1 cellular context compared by ENCODE assay signal in the genomic region with DNA sequence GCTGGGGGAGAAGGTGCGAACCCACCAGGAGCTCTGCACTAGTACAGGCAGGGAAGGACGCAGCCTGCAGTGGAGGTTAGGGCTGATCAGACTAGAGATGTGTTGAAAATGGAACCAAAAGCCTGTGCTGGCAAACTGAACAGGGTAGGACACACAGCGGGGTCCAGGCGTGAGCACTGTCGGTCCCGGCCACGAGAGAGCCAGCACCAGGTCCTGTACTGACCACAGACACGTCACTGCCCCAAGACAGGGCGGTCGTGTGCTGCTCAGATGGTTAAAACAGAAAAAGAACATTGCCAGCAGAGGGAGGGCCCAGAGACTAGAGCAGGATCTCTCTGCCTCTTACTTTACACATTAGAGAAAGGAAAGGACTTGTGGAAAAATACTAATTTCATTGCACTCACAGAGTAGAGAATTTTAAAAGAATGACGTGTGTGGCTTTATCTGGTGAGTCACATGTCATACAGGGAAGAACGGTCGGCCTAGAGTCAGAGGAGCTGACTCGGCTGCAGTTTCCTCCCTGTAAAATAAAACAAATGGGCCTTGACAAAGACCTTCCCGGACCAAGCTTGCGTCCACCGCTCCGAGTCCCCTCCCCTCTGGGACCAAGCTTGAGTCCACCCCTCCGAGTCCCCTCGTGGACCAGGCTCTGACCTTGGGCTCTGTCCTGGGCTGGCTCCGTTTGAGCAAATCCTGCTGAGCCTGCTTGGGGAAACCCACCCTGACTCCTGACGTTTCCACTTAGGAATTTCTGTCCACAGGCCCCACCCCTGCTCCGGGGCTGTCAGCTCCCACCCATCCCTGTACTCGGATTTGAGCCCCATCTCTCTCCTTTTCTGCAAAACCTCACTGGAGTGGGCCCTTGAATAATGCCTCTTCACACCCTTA.
TF ChIP-seq lines count a peak whose summit lies in the region.

No MANE protein-coding gene starts in this region.

TF ChIP-seq in HepG2, 621 proteins besides CTCF, POLR2A, EP300 and RAD21 (continued from another document and continues in another):
- TF ChIP-seq, protein P1, sequence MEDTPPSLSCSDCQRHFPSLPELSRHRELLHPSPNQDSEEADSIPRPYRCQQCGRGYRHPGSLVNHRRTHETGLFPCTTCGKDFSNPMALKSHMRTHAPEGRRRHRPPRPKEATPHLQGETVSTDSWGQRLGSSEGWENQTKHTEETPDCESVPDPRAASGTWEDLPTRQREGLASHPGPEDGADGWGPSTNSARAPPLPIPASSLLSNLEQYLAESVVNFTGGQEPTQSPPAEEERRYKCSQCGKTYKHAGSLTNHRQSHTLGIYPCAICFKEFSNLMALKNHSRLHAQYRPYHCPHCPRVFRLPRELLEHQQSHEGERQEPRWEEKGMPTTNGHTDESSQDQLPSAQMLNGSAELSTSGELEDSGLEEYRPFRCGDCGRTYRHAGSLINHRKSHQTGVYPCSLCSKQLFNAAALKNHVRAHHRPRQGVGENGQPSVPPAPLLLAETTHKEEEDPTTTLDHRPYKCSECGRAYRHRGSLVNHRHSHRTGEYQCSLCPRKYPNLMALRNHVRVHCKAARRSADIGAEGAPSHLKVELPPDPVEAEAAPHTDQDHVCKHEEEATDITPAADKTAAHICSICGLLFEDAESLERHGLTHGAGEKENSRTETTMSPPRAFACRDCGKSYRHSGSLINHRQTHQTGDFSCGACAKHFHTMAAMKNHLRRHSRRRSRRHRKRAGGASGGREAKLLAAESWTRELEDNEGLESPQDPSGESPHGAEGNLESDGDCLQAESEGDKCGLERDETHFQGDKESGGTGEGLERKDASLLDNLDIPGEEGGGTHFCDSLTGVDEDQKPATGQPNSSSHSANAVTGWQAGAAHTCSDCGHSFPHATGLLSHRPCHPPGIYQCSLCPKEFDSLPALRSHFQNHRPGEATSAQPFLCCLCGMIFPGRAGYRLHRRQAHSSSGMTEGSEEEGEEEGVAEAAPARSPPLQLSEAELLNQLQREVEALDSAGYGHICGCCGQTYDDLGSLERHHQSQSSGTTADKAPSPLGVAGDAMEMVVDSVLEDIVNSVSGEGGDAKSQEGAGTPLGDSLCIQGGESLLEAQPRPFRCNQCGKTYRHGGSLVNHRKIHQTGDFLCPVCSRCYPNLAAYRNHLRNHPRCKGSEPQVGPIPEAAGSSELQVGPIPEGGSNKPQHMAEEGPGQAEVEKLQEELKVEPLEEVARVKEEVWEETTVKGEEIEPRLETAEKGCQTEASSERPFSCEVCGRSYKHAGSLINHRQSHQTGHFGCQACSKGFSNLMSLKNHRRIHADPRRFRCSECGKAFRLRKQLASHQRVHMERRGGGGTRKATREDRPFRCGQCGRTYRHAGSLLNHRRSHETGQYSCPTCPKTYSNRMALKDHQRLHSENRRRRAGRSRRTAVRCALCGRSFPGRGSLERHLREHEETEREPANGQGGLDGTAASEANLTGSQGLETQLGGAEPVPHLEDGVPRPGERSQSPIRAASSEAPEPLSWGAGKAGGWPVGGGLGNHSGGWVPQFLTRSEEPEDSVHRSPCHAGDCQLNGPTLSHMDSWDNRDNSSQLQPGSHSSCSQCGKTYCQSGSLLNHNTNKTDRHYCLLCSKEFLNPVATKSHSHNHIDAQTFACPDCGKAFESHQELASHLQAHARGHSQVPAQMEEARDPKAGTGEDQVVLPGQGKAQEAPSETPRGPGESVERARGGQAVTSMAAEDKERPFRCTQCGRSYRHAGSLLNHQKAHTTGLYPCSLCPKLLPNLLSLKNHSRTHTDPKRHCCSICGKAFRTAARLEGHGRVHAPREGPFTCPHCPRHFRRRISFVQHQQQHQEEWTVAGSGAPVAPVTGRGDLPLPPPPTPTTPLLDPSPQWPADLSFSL (CRISPR knock-in tag; IDR thresholded peaks at IDR 0.05), result no peak
- TF ChIP-seq, protein P2, sequence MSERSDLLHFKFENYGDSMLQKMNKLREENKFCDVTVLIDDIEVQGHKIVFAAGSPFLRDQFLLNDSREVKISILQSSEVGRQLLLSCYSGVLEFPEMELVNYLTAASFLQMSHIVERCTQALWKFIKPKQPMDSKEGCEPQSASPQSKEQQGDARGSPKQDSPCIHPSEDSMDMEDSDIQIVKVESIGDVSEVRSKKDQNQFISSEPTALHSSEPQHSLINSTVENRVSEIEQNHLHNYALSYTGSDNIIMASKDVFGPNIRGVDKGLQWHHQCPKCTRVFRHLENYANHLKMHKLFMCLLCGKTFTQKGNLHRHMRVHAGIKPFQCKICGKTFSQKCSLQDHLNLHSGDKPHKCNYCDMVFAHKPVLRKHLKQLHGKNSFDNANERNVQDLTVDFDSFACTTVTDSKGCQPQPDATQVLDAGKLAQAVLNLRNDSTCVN (CRISPR knock-in tag; IDR thresholded peaks at IDR 0.05; ENCODE audit: borderline replicate concordance), result no peak
- TF ChIP-seq ZNF33B (CRISPR knock-in tag; IDR thresholded peaks at IDR 0.05), result no peak; the same call in 1 of the 2 replicates
- peak; percentile 88 for TF ChIP-seq POLR2G (IDR thresholded peaks at IDR 0.05; ENCODE audit: low read depth, low read length)
- peak; percentile 98; the same call in 1 of the 2 replicates for TF ChIP-seq ZNF552 (CRISPR knock-in tag; IDR thresholded peaks at IDR 0.05; ENCODE audit: borderline replicate concordance)
- TF ChIP-seq ARNTL (CRISPR knock-in tag; IDR thresholded peaks at IDR 0.05), result no peak; the same call in 1 of the 2 replicates
- no peak for TF ChIP-seq GATAD1 (CRISPR knock-in tag; IDR thresholded peaks at IDR 0.05)
- TF ChIP-seq ZNF724P (CRISPR knock-in tag; IDR thresholded peaks at IDR 0.05; ENCODE audit: borderline replicate concordance), result no peak
- no peak for TF ChIP-seq TOE1 (CRISPR knock-in tag; IDR thresholded peaks at IDR 0.05)
- TF ChIP-seq, protein P3, sequence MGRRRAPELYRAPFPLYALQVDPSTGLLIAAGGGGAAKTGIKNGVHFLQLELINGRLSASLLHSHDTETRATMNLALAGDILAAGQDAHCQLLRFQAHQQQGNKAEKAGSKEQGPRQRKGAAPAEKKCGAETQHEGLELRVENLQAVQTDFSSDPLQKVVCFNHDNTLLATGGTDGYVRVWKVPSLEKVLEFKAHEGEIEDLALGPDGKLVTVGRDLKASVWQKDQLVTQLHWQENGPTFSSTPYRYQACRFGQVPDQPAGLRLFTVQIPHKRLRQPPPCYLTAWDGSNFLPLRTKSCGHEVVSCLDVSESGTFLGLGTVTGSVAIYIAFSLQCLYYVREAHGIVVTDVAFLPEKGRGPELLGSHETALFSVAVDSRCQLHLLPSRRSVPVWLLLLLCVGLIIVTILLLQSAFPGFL (CRISPR knock-in tag; IDR thresholded peaks at IDR 0.05), result no peak
- TF ChIP-seq, protein P4, sequence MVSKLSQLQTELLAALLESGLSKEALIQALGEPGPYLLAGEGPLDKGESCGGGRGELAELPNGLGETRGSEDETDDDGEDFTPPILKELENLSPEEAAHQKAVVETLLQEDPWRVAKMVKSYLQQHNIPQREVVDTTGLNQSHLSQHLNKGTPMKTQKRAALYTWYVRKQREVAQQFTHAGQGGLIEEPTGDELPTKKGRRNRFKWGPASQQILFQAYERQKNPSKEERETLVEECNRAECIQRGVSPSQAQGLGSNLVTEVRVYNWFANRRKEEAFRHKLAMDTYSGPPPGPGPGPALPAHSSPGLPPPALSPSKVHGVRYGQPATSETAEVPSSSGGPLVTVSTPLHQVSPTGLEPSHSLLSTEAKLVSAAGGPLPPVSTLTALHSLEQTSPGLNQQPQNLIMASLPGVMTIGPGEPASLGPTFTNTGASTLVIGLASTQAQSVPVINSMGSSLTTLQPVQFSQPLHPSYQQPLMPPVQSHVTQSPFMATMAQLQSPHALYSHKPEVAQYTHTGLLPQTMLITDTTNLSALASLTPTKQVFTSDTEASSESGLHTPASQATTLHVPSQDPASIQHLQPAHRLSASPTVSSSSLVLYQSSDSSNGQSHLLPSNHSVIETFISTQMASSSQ (IDR thresholded peaks at IDR 0.05; ENCODE audit: low read depth), result no peak
- TF ChIP-seq, protein P4 (CRISPR knock-in tag; IDR thresholded peaks at IDR 0.05; ENCODE audit: borderline replicate concordance), result no peak
- no peak for TF ChIP-seq MIXL1 (CRISPR knock-in tag; IDR thresholded peaks at IDR 0.05)
- TF ChIP-seq BCL6 (CRISPR knock-in tag; IDR thresholded peaks at IDR 0.05), result no peak
- no peak for TF ChIP-seq CBX2 (IDR thresholded peaks at IDR 0.05; ENCODE audit: low read depth, low read length)
- no peak for TF ChIP-seq CBX2 (CRISPR knock-in tag; IDR thresholded peaks at IDR 0.05; ENCODE audit: low read depth)
- no peak for TF ChIP-seq ZNF546 (CRISPR knock-in tag; conservative IDR thresholded peaks at IDR 0.05)
- no peak for TF ChIP-seq ZFP36 (IDR thresholded peaks at IDR 0.05; ENCODE audit: borderline replicate concordance, low read depth, low read length, partially characterized antibody)
- TF ChIP-seq RFXAP (CRISPR knock-in tag; IDR thresholded peaks at IDR 0.05; ENCODE audit: borderline replicate concordance), result no peak
- TF ChIP-seq ZNF224 (CRISPR knock-in tag; IDR thresholded peaks at IDR 0.05), result no peak
- TF ChIP-seq, protein P5, sequence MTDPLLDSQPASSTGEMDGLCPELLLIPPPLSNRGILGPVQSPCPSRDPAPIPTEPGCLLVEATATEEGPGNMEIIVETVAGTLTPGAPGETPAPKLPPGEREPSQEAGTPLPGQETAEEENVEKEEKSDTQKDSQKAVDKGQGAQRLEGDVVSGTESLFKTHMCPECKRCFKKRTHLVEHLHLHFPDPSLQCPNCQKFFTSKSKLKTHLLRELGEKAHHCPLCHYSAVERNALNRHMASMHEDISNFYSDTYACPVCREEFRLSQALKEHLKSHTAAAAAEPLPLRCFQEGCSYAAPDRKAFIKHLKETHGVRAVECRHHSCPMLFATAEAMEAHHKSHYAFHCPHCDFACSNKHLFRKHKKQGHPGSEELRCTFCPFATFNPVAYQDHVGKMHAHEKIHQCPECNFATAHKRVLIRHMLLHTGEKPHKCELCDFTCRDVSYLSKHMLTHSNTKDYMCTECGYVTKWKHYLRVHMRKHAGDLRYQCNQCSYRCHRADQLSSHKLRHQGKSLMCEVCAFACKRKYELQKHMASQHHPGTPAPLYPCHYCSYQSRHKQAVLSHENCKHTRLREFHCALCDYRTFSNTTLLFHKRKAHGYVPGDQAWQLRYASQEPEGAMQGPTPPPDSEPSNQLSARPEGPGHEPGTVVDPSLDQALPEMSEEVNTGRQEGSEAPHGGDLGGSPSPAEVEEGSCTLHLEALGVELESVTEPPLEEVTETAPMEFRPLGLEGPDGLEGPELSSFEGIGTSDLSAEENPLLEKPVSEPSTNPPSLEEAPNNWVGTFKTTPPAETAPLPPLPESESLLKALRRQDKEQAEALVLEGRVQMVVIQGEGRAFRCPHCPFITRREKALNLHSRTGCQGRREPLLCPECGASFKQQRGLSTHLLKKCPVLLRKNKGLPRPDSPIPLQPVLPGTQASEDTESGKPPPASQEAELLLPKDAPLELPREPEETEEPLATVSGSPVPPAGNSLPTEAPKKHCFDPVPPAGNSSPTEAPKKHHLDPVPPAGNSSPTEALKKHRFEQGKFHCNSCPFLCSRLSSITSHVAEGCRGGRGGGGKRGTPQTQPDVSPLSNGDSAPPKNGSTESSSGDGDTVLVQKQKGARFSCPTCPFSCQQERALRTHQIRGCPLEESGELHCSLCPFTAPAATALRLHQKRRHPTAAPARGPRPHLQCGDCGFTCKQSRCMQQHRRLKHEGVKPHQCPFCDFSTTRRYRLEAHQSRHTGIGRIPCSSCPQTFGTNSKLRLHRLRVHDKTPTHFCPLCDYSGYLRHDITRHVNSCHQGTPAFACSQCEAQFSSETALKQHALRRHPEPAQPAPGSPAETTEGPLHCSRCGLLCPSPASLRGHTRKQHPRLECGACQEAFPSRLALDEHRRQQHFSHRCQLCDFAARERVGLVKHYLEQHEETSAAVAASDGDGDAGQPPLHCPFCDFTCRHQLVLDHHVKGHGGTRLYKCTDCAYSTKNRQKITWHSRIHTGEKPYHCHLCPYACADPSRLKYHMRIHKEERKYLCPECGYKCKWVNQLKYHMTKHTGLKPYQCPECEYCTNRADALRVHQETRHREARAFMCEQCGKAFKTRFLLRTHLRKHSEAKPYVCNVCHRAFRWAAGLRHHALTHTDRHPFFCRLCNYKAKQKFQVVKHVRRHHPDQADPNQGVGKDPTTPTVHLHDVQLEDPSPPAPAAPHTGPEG (CRISPR knock-in tag; IDR thresholded peaks at IDR 0.05), result no peak
- no peak; the same call in 1 of the 2 replicates for TF ChIP-seq ZNF891 (CRISPR knock-in tag; IDR thresholded peaks at IDR 0.05)
- TF ChIP-seq NCOR1 (IDR thresholded peaks at IDR 0.05; ENCODE audit: borderline replicate concordance, low read length), result 0 out of 2 replicates have a peak, but pooled peaks have one; percentile 5
- no peak for TF ChIP-seq SRSF9 (IDR thresholded peaks at IDR 0.05; ENCODE audit: borderline replicate concordance, insufficient read depth, low read depth, low read length, poor library complexity, severe bottlenecking)
- no peak for TF ChIP-seq ZMYM3 (CRISPR knock-in tag; IDR thresholded peaks at IDR 0.05)
- no peak for TF ChIP-seq PTBP1 (IDR thresholded peaks at IDR 0.05; ENCODE audit: low read depth, low read length, poor library complexity, severe bottlenecking)
- TF ChIP-seq NR1H2 (CRISPR knock-in tag; IDR thresholded peaks at IDR 0.05; ENCODE audit: borderline replicate concordance, low read depth), result no peak
- 0 out of 2 replicates have a peak, but pooled peaks have one; percentile 24 for TF ChIP-seq ZKSCAN8 (CRISPR knock-in tag; IDR thresholded peaks at IDR 0.05; ENCODE audit: borderline replicate concordance)
- TF ChIP-seq, protein P6, sequence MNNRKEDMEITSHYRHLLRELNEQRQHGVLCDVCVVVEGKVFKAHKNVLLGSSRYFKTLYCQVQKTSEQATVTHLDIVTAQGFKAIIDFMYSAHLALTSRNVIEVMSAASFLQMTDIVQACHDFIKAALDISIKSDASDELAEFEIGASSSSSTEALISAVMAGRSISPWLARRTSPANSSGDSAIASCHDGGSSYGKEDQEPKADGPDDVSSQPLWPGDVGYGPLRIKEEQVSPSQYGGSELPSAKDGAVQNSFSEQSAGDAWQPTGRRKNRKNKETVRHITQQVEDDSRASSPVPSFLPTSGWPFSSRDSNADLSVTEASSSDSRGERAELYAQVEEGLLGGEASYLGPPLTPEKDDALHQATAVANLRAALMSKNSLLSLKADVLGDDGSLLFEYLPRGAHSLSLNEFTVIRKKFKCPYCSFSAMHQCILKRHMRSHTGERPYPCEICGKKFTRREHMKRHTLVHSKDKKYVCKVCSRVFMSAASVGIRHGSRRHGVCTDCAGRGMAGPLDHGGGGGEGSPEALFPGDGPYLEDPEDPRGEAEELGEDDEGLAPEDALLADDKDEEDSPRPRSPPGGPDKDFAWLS (CRISPR knock-in tag; IDR thresholded peaks at IDR 0.05; ENCODE audit: borderline replicate concordance), result 0 out of 2 replicates have a peak, but pooled peaks have one; percentile 6
- TF ChIP-seq ZNF577 (CRISPR knock-in tag; IDR thresholded peaks at IDR 0.05; ENCODE audit: borderline replicate concordance, low read depth), result no peak
- no peak for TF ChIP-seq ZNF564 (CRISPR knock-in tag; IDR thresholded peaks at IDR 0.05)
